8 cellular contexts compared by ENCODE assay signal in genomic region chr1:169367686-169368405, GRCh38. TPM values are rescaled to one million over a fixed set of nuclear protein-coding genes. Genes with fewer than 3 reads are reported as not detected.
DNase-seq lines count a peak whose midpoint lies in the region; ATAC-seq and TF ChIP-seq lines count a peak whose summit lies in the region.

Gene BLZF1, plus strand, starts transcription at chr1:169368195. Its CDS starts 1,328 bp downstream, at chr1:169369523.
Gene NME7, minus strand, starts transcription at chr1:169367797. Its CDS starts 87 bp downstream, at chr1:169367710.

- no peaks in the 10 kb centered on the region for H3K4me1 ChIP-seq in BE2C

- DNase-seq in BE2C (peak; percentile 98), NCI-H526 (lab: John Stamatoyannopoulos, UW) (peak; percentile 99 to 100), dedifferentiated amniotic fluid mesenchymal stem cell (ENCODE audit: extremely low spot score) (peak; percentile 99), left kidney (ENCODE audit: low read depth, low spot score) (peak; percentile 99)
- DNase-seq in activated CD4-positive, alpha-beta T cell treated with anti-CD3 and anti-CD28 coated beads for 48 hours, result peak; percentile 99
- peak; percentile 98 to 99 for DNase-seq in stimulated activated CD4-positive, alpha-beta T cell treated with anti-CD3 and anti-CD28 coated beads, Interleukin-2, amount 100 ng/mL, for 24 hours

- ATAC-seq in GM19324 (IDR thresholded peaks at IDR 0.05; ENCODE audit: low FRiP score, unreplicated experiment) (peak; percentile 98), HG03460 (IDR thresholded peaks at IDR 0.05; ENCODE audit: unreplicated experiment) (peak; percentile 93)

- peaks cover 7% of the 10 kb centered on the region; the same call in 1 of the 2 replicates for H3K36me3 ChIP-seq in BE2C

- no peaks in the 10 kb centered on the region for H3K27me3 ChIP-seq in BE2C

- H3K9me3 ChIP-seq in BE2C, result no peaks in the 10 kb centered on the region

- no peak for TF ChIP-seq CTCF in BE2C (IDR thresholded peaks at IDR 0.05; ENCODE audit: low read depth, low read length)

- H3K4me3 ChIP-seq in BE2C (ENCODE audit: low read depth, low read length), result peak within 1 kb of the TSS; percentile 92

RNA-seq across cellular contexts. Expression of gene BLZF1, which starts in this region (rescaled TPM):
- 18.6 TPM for polyA plus RNA-seq in BE2C (2012; ENCODE audit: insufficient read depth, insufficient read length, low read depth)

RNA-seq across cellular contexts. Expression of gene NME7, which starts in this region (rescaled TPM):
- polyA plus RNA-seq in BE2C (2012; ENCODE audit: insufficient read depth, insufficient read length, low read depth), result 63.9 TPM

Comparison
In these comparisons a context has a peak if more than half of its experiments do, and no peak if none do; other contexts are left out.
1. Peak in every context shown above with its lines: DNase-seq, ATAC-seq and H3K4me3 ChIP-seq.